ENCODE assay signal across 19 cellular contexts in genomic region chr7:157043745-157044144, GRCh38. TPM values are rescaled to one million over a fixed set of nuclear protein-coding genes. Genes with fewer than 3 reads are reported as not detected.
A peak's percentile ranks its signal among the peaks of the same experiment; 100 is the strongest.
DNase-seq lines count a peak whose midpoint lies in the region; ATAC-seq and TF ChIP-seq lines count a peak whose summit lies in the region.
"Had no signal": no experiment of that assay in that cellular context is flagged by ENCODE, and none has a peak within 500 bp of the region (broad histone marks: within the 10 kb centered on the region; RNA-seq: fewer than 3 reads in every experiment).

No MANE protein-coding gene starts in this region.

- in situ Hi-C loops in astrocyte of the spinal cord (cut with HindIII; ENCODE audit: low sequenced_read_pairs), result no loop called here

- ATAC-seq in GM18873 (IDR thresholded peaks at IDR 0.05; ENCODE audit: low FRiP score, unreplicated experiment), result no peak
- ATAC-seq: upper lobe of right lung had no signal

- POLR2A ChIA-PET in HEK293 (lab: Yijun Ruan, JAX), result no interaction called here

- CTCF ChIA-PET in HEK293 (lab: Yijun Ruan, JAX), result no interaction called here

- H3K4me3 ChIP-seq in HEK293 (ENCODE audit: low read depth, low read length), result no peak overlapping the region
- H3K4me3 ChIP-seq in astrocyte of the spinal cord (ENCODE audit: low read depth, low read length), result no peak overlapping the region
- H3K4me3 ChIP-seq: hepatocyte, upper lobe of right lung had no signal

- DNase-seq in AG08395 (ENCODE audit: low spot score) (peak; percentile 94), astrocyte of the spinal cord (ENCODE audit: low read depth, low spot score) (peak; percentile 52), myocyte (ENCODE audit: low read depth) (peak; percentile 52), RPMI8226 (no peak), amygdala (lab: John Stamatoyannopoulos, UW) (no peak), A172 (ENCODE audit: low spot score) (no peak)
- DNase-seq: activated CD4-positive, alpha-beta memory T cell treated with anti-CD3 and anti-CD28 coated beads, Interleukin-2, amount 10 ng/mL, durations not matched to agents 7 days and 5 days; kidney glomerular epithelial cell; NCI-H446 treated with DMSO at 0.1 percent for 48 hours; stimulated activated CD4-positive, alpha-beta T cell treated with anti-CD3 and anti-CD28 coated beads, Interleukin-12 subunit alpha, Interleukin-12 subunit beta, amount 100 ng/mL, for 4 hours; stimulated activated naive CD4-positive, alpha-beta T cell treated with Interleukin-2 at 50 U/mL for 16 hours; upper lobe of right lung had no signal

- H3K9me3 ChIP-seq in HEK293 (ENCODE audit: control insufficient read depth, insufficient read depth, low read depth, low read length), result no peaks in the 10 kb centered on the region
- H3K9me3 ChIP-seq: upper lobe of right lung had no signal

- H3K36me3 ChIP-seq in HEK293 (ENCODE audit: control insufficient read depth in 2 of 2, insufficient read depth in 1 of 2, low read length in 2 of 2), result no peaks in the 10 kb centered on the region
- H3K36me3 ChIP-seq: upper lobe of right lung had no signal

- no peaks in the 10 kb centered on the region for H3K4me1 ChIP-seq in HEK293 (ENCODE audit: control insufficient read depth, insufficient read depth, low read length)
- H3K4me1 ChIP-seq: parathyroid adenoma, upper lobe of right lung had no signal

- H3K27ac ChIP-seq in HEK293 (ENCODE audit: extremely low read depth, low read depth, low read length), result no peak overlapping the region
- H3K27ac ChIP-seq: hepatocyte, parathyroid adenoma, upper lobe of right lung had no signal

- TF ChIP-seq CTCF in HEK293 (tag by site-specific recombination; IDR thresholded peaks at IDR 0.05), result no peak
- no peak for TF ChIP-seq CTCF in astrocyte of the spinal cord (IDR thresholded peaks at IDR 0.05; ENCODE audit: low read depth, low read length)

TF ChIP-seq in HEK293, 187 proteins besides CTCF, POLR2A, EP300 and RAD21:
- peak; percentile 25; the same call in 1 of the 2 replicates for TF ChIP-seq ZFP69B (tag by site-specific recombination; IDR thresholded peaks at IDR 0.05)
- TF ChIP-seq ZNF423 (tag by site-specific recombination; IDR thresholded peaks at IDR 0.05), result no peak
- TF ChIP-seq ZNF266 (tag by site-specific recombination; IDR thresholded peaks at IDR 0.05; ENCODE audit: low read depth), result no peak
- no peak for TF ChIP-seq ZNF529 (tag by site-specific recombination; IDR thresholded peaks at IDR 0.05; ENCODE audit: insufficient replicate concordance)
- no peak for TF ChIP-seq ZXDB (tag by site-specific recombination; IDR thresholded peaks at IDR 0.05)

RNA-seq across cellular contexts. Expression of gene MNX1, which starts 33.3 kb away (rescaled TPM):
- total RNA-seq in myocyte, result 0.11 and 0.36 TPM in 2 replicates
- polyA plus RNA-seq in myocyte (2012), result 0.04 TPM
- 0.90 and 1.6 TPM in 2 replicates for total RNA-seq in A172 (2014; rRNA removed; shearing (Covaris generic))
- total RNA-seq: activated T-helper 1 cell treated with anti-CD3 and anti-CD28 coated beads, Interleukin-12 subunit alpha, Interleukin-12 subunit beta, Interleukin-2, Interleukin-4 antibody, amounts not matched to agents 30 ng/mL and 10 ng/mL and 1 ng/mL, durations not matched to agents 14 hours and 24 hours and 36 hours; cerebellum; mononuclear cell had no signal

Comparison
In these comparisons a context has a peak if more than half of its experiments do, and no peak if none do; other contexts are left out.
1. DNase-seq: peak in AG08395 (single experiment), astrocyte of the spinal cord (single experiment) and myocyte (single experiment); none in RPMI8226 (single experiment), amygdala (0 of 56) and A172 (single experiment).